Comparison of ENCODE assay signal across 8 cellular contexts in the genomic region with DNA sequence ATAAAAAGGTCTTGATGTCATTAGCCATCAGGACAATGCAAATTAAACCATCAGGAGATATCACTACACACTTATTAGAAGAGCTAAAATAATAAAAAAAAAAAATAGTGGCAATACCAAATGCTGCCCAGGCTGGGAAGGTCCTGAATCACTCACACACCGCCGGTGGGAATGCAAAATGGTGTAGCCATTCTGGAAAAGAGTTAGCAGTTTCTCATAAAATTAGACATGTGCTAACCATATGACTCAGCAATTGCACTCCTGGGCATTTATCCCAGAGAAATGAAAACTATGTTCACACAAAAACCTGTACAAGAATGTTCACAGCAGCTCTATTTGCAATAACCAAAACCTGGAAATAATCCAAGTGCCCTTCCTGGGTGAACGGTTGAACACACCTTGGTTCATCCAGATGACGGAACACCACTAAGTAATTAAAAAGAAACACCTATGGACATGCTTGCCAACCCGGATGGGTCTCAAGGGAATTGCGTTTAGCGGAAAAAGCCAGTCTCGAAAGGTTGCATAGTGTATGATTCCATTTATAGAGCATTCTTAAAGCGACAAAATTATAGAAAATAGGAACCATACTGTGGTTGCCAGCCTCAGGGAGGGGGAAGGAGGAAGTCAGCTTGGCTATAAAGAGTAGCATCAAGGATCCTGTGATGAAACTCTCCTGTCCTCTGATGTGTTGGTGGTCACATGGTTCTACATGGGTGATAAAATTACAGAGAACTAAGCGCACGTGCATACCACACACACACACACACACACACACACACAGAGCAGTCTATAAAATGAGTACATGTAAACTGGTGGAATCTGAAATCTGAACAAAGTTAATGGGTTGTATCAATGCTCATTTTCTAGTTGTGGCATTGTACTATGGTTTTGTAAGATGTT. TPM values are rescaled to one million over a fixed set of nuclear protein-coding genes. Genes with fewer than 3 reads are reported as not detected.
DNase-seq lines count a peak whose midpoint lies in the region; ATAC-seq, FAIRE-seq and TF ChIP-seq lines count a peak whose summit lies in the region.

No MANE protein-coding gene starts in this region.

- TF ChIP-seq CTCF in OCI-LY3 (IDR thresholded peaks at IDR 0.05; ENCODE audit: low read depth, low read length) (no peak), ascending aorta (IDR thresholded peaks at IDR 0.05) (no peak), thyroid gland (IDR thresholded peaks at IDR 0.05) (no peak)

- peak; percentile 82 for FAIRE-seq in GM12892 (lab: Jason Lieb, UNC)

- H2AFZ ChIP-seq in OCI-LY3 (ENCODE audit: low read depth, low read length) = no peak overlapping the region

- H3K79me2 ChIP-seq in OCI-LY3 (ENCODE audit: low read length) = peaks cover 89% of the 10 kb centered on the region

- H3K27me3 ChIP-seq in OCI-LY3 (ENCODE audit: low read depth, low read length) (no peaks in the 10 kb centered on the region), ascending aorta (no peaks in the 10 kb centered on the region), thyroid gland (no peaks in the 10 kb centered on the region)

- H4K20me1 ChIP-seq in OCI-LY3 (ENCODE audit: insufficient read depth, low read length) = peaks cover 43% of the 10 kb centered on the region

- DNase-seq in ACHN = peak; percentile 63
- DNase-seq in GM12892 (ENCODE audit: insufficient read length) = no peak
- DNase-seq in ascending aorta (ENCODE audit: low spot score in 2 of 2) = peak; percentile 58 to 90
- peak; percentile 99 for DNase-seq in kidney tubule cell (ENCODE audit: low spot score)
- peak; percentile 40 to 57 for DNase-seq in thyroid gland
- DNase-seq in HuH-7 (ENCODE audit: low spot score) = no peak

- H3K9ac ChIP-seq in OCI-LY3 (ENCODE audit: low read length) = no peak overlapping the region

- H3K36me3 ChIP-seq in OCI-LY3 (replicated peaks; ENCODE audit: low read depth, low read length) = peaks cover 43% of the 10 kb centered on the region
- no peaks in the 10 kb centered on the region for H3K36me3 ChIP-seq in ascending aorta
- no peaks in the 10 kb centered on the region for H3K36me3 ChIP-seq in thyroid gland

- H3K4me2 ChIP-seq in OCI-LY3 (ENCODE audit: low read length) = peak overlapping the region; percentile 51

- H3K27ac ChIP-seq in OCI-LY3 (ENCODE audit: low read length) (no peak overlapping the region), ascending aorta (peak overlapping the region; percentile 66 to 72), thyroid gland (peak overlapping the region; percentile 84 to 88 (median 85))

- TF ChIP-seq POLR2A in GM12892 (IDR thresholded peaks at IDR 0.05; ENCODE audit: low read depth, low read length) (peak; percentile 65), thyroid gland (IDR thresholded peaks at IDR 0.05) (no peak)

- 54 to 66% methylated on average over 11 of the region's 11 CpGs for WGBS in thyroid gland, 2 donors

- H3K4me3 ChIP-seq in OCI-LY3 (ENCODE audit: low read length) = no peak overlapping the region
- peak overlapping the region in 1 of 2 donors; percentile 2 for H3K4me3 ChIP-seq in ascending aorta
- H3K4me3 ChIP-seq in thyroid gland (replicated peaks in 1 of 3) = no peak overlapping the region

- H3K9me3 ChIP-seq in OCI-LY3 (ENCODE audit: insufficient read depth, low read length) = no peaks in the 10 kb centered on the region
- H3K9me3 ChIP-seq in ascending aorta = no peaks in the 10 kb centered on the region
- no peaks in the 10 kb centered on the region for H3K9me3 ChIP-seq in thyroid gland

- peak; percentile 26 for ATAC-seq in HG03135 (IDR thresholded peaks at IDR 0.05; ENCODE audit: unreplicated experiment)

- peaks cover 65% of the 10 kb centered on the region for H3K4me1 ChIP-seq in OCI-LY3 (ENCODE audit: low read length)
- H3K4me1 ChIP-seq in ascending aorta = peaks cover under 1 to 30% of the 10 kb centered on the region in 2 donors
- peaks cover 34 to 56% of the 10 kb centered on the region in 2 donors for H3K4me1 ChIP-seq in thyroid gland

- in situ Hi-C loops in ACHN (cut with HindIII; ENCODE audit: low pct_ligation_motif_present, low pct_unique_long_range_greater_than_20kb, low sequenced_read_pairs) = no loop called here

- intact Hi-C loops in ascending aorta (cut with DNase I) = loop anchor here (1.0 to 2.0 kb wide), 2 partner anchors 27 to 44 kb away; no protein-coding TSS in a partner anchor
- intact Hi-C loops in thyroid gland (cut with DNase I) = no loop called here

RNA-seq across cellular contexts. Expression of a gene that starts 4.6 kb away (rescaled TPM):
- polyA plus RNA-seq in GM12892 (2012; ENCODE audit: missing spikeins) = 26.6 TPM
- total RNA-seq in ascending aorta = 8.1 TPM
- 10 to 100 TPM; 44.0 to 68.0 (median 60.2) TPM for total RNA-seq in thyroid gland

Comparison
In these comparisons a context has a peak if more than half of its experiments do, and no peak if none do; other contexts are left out.
1. DNase-seq: peak in ACHN (single experiment), ascending aorta (2 of 2), kidney tubule cell (single experiment) and thyroid gland (2 of 2); none in GM12892 (single experiment) and HuH-7 (single experiment).